Comparison of ENCODE assay signal across 21 cellular contexts in the genomic region with DNA sequence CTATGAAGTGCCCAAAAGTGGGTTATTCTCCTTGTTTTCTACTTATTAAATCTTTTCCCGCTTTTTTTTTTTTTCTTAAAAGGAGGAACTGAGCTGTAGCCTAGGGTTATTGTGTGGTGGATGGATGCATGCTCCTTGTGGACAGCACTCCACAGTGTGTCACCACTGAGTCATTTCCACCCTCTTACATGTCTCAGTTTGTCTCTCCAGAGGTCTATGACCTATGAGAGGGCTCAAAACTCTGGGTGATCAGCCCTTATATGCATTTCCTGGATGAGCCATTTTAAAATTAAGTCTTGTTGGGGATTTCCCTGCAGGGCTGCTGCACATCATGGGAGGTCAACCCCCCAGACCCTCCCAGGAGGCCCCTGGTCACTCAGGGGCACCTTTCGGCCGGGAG.
DNase-seq lines count a peak whose midpoint lies in the region; ATAC-seq and TF ChIP-seq lines count a peak whose summit lies in the region.
"Had no signal": no experiment of that assay in that cellular context is flagged by ENCODE, and none has a peak within 500 bp of the region (broad histone marks: within the 10 kb centered on the region; RNA-seq: fewer than 3 reads in every experiment).

No MANE protein-coding gene starts in this region.

- H3K23ac ChIP-seq in IMR-90 (ENCODE audit: low read depth, low read length) (no peak overlapping the region), mesenchymal stem cell (ENCODE audit: low read length in 2 of 2) (no peak overlapping the region)

- no peak overlapping the region for H2BK12ac ChIP-seq in mesenchymal stem cell (ENCODE audit: low read length in 2 of 2)

- H2BK15ac ChIP-seq in IMR-90 (ENCODE audit: low read depth, low read length), result no peak overlapping the region
- no peak overlapping the region for H2BK15ac ChIP-seq in mesenchymal stem cell (ENCODE audit: low read depth, poor library complexity, severe bottlenecking)

- H3K9me1 ChIP-seq in IMR-90 (ENCODE audit: insufficient read depth, low read length), result no peaks in the 10 kb centered on the region

- H2BK120ac ChIP-seq in IMR-90 (ENCODE audit: low read depth, low read length) (no peak overlapping the region; the same call in 1 of the 2 replicates), mesenchymal stem cell (ENCODE audit: low read depth, low read length) (no peak overlapping the region)

- H3K79me2 ChIP-seq in GM23248 (ENCODE audit: insufficient read depth) (no peaks in the 10 kb centered on the region), SK-N-SH (ENCODE audit: insufficient read depth) (no peaks in the 10 kb centered on the region)

- dilution Hi-C loops in IMR-90 (cut with HindIII; ENCODE audit: low sequenced_read_pairs, unreplicated experiment), result no loop called here

- H3K9me3 ChIP-seq in GM23248 (ENCODE audit: low read depth), result no peaks in the 10 kb centered on the region
- peaks cover 6% of the 10 kb centered on the region for H3K9me3 ChIP-seq in IMR-90 (ENCODE audit: control insufficient read depth, insufficient read depth, low read length)
- peaks cover 8% of the 10 kb centered on the region for H3K9me3 ChIP-seq in mesenchymal stem cell (ENCODE audit: control insufficient read depth, low read length)
- peaks cover 9% of the 10 kb centered on the region; the same call in 1 of the 2 replicates for H3K9me3 ChIP-seq in SK-N-SH
- H3K9me3 ChIP-seq: tibial artery had no signal

- POLR2A ChIA-PET in IMR-90 (lab: Charles Lee; ENCODE audit: unreplicated experiment) (interaction anchor here (0.6 kb wide), 1 partner anchor 32 kb away, joined by 5 read pairs; no protein-coding TSS in a partner anchor), SK-N-SH (lab: Yijun Ruan, JAX) (no interaction called here)

- no peak overlapping the region for H2BK20ac ChIP-seq in IMR-90 (ENCODE audit: low read depth, low read length)

- ATAC-seq in IMR-90 (ENCODE audit: low read depth), result peak; percentile 71
- ATAC-seq: effector memory CD8-positive, alpha-beta T cell; HepG2 had no signal

- H3K79me1 ChIP-seq in IMR-90 (ENCODE audit: low read depth in 1 of 2, low read length in 2 of 2) (no peaks in the 10 kb centered on the region), mesenchymal stem cell (replicated peaks; ENCODE audit: low read length, poor library complexity, severe bottlenecking) (no peaks in the 10 kb centered on the region)

- TF ChIP-seq RAD21 in IMR-90 (IDR thresholded peaks at IDR 0.05; ENCODE audit: low read length) (no peak), SK-N-SH (IDR thresholded peaks at IDR 0.05; ENCODE audit: low read length) (no peak)

- H3K14ac ChIP-seq in IMR-90 (replicated peaks; ENCODE audit: low read depth, low read length), result no peak overlapping the region
- H3K14ac ChIP-seq in mesenchymal stem cell (ENCODE audit: low read length in 2 of 2), result no peak overlapping the region

- H4K91ac ChIP-seq in IMR-90 (ENCODE audit: insufficient read depth, low read depth, low read length) (no peak overlapping the region), mesenchymal stem cell (ENCODE audit: low read length) (no peak overlapping the region)

- H2BK5ac ChIP-seq in IMR-90 (ENCODE audit: low read depth, low read length, poor library complexity, severe bottlenecking) (peak overlapping the region; percentile 19), mesenchymal stem cell (ENCODE audit: low read depth, low read length, poor library complexity, severe bottlenecking) (no peak overlapping the region)

- H3K9ac ChIP-seq in GM23248, result no peak overlapping the region
- H3K9ac ChIP-seq in IMR-90 (ENCODE audit: low read depth, low read length), result no peak overlapping the region
- H3K9ac ChIP-seq in mesenchymal stem cell (ENCODE audit: low read length), result no peak overlapping the region
- H3K9ac ChIP-seq in SK-N-SH, result no peak overlapping the region
- H3K9ac ChIP-seq: neural progenitor cell had no signal

- no peak overlapping the region for H2AK9ac ChIP-seq in IMR-90 (replicated peaks; ENCODE audit: low read depth, low read length, poor library complexity)

- no peak overlapping the region for H3K4me3 ChIP-seq in GM23248
- no peak overlapping the region for H3K4me3 ChIP-seq in IMR-90 (ENCODE audit: insufficient read depth, low read depth, low read length)
- no peak overlapping the region for H3K4me3 ChIP-seq in astrocyte of the spinal cord (ENCODE audit: low read depth, low read length)
- H3K4me3 ChIP-seq in mesenchymal stem cell (ENCODE audit: insufficient read depth in 1 of 2, low read depth in 1 of 2, low read length in 2 of 2), result peak overlapping the region in 1 of 2 experiments; percentile 14
- no peak overlapping the region for H3K4me3 ChIP-seq in SK-N-SH (ENCODE audit: low read depth in 2 of 2, low read length in 1 of 2)
- H3K4me3 ChIP-seq: ascending aorta, lung, neural progenitor cell, SK-N-MC, tibial artery had no signal

- DNase-seq in GM23248, result peak; percentile 71
- peak; percentile 85 for DNase-seq in IMR-90
- DNase-seq in astrocyte of the spinal cord (ENCODE audit: low read depth, low spot score), result peak; percentile 44
- peak; percentile 60 for DNase-seq in mesenchymal stem cell
- DNase-seq in activated CD4-positive, CD25-positive, alpha-beta regulatory T cell treated with anti-CD3 and anti-CD28 coated beads, Interleukin-2, amount 50 U/mL, for 72 hours, result no peak
- DNase-seq in NCI-H1694 (lab: John Stamatoyannopoulos, UW), result no peak
- DNase-seq in KG1 (lab: John Stamatoyannopoulos, UW), result no peak
- no peak for DNase-seq in SK-N-SH
- DNase-seq: activated B cell treated with CpG ODN at 0.5 μM for 24 hours; activated T-cell treated with anti-CD3 and anti-CD28 coated beads, Interleukin-2, amount 50 U/mL, for 48 hours; CD8-positive, alpha-beta memory T cell; effector memory CD8-positive, alpha-beta T cell; hippocampal formation; NCI-H2029; small intestine; tibial artery had no signal

- no peak overlapping the region for H3K4me2 ChIP-seq in GM23248 (ENCODE audit: unreplicated experiment)
- no peak overlapping the region for H3K4me2 ChIP-seq in IMR-90 (ENCODE audit: low read depth, low read length)
- no peak overlapping the region for H3K4me2 ChIP-seq in mesenchymal stem cell (ENCODE audit: low read length, poor library complexity, severe bottlenecking)
- H3K4me2 ChIP-seq in SK-N-SH, result no peak overlapping the region
- H3K4me2 ChIP-seq: neural progenitor cell had no signal

- no TSS peak for BruUV-seq in IMR-90 (replicated peaks; lab: Mats Ljungman, UMichigan)

- H3K27ac ChIP-seq in GM23248, result no peak overlapping the region
- H3K27ac ChIP-seq in IMR-90 (ENCODE audit: insufficient read depth, low read length), result no peak overlapping the region; the same call in 1 of the 2 replicates
- H3K27ac ChIP-seq in mesenchymal stem cell (ENCODE audit: low read length, poor library complexity, severe bottlenecking), result no peak overlapping the region
- H3K27ac ChIP-seq in SK-N-SH (ENCODE audit: low read depth in 2 of 2, low read length in 1 of 2), result no peak overlapping the region
- H3K27ac ChIP-seq: ascending aorta, neural progenitor cell, SK-N-MC, tibial artery had no signal

- no peaks in the 10 kb centered on the region for H3K4me1 ChIP-seq in GM23248 (ENCODE audit: insufficient read depth)
- no peaks in the 10 kb centered on the region for H3K4me1 ChIP-seq in IMR-90 (ENCODE audit: control insufficient read depth, insufficient read depth, low read length)
- H3K4me1 ChIP-seq in mesenchymal stem cell (ENCODE audit: control insufficient read depth, insufficient read depth, low read depth, low read length), result no peaks in the 10 kb centered on the region
- H3K4me1 ChIP-seq in SK-N-SH (ENCODE audit: control insufficient read depth in 1 of 2, insufficient read depth in 2 of 2, low read depth in 1 of 2, low read length in 1 of 2), result no peaks in the 10 kb centered on the region
- H3K4me1 ChIP-seq: ascending aorta, neural progenitor cell, tibial artery had no signal

- TF ChIP-seq CTCF in IMR-90 (conservative IDR thresholded peaks at IDR 0.05; ENCODE audit: low read depth, low read length), result no peak
- no peak for TF ChIP-seq CTCF in astrocyte of the spinal cord (IDR thresholded peaks at IDR 0.05; ENCODE audit: low read depth, low read length)
- no peak for TF ChIP-seq CTCF in SK-N-SH (IDR thresholded peaks at IDR 0.05)

- H3K4ac ChIP-seq in IMR-90 (ENCODE audit: low read depth, low read length) (no peak overlapping the region), mesenchymal stem cell (ENCODE audit: low read depth in 1 of 2, low read length in 2 of 2) (no peak overlapping the region)

- H4K5ac ChIP-seq in IMR-90 (ENCODE audit: low read depth, low read length), result no peak overlapping the region

- H3K56ac ChIP-seq in IMR-90 (ENCODE audit: extremely low read depth, insufficient read depth, low read length), result no peak overlapping the region

- H3K9me2 ChIP-seq in GM23248 (ENCODE audit: insufficient read depth) (no peaks in the 10 kb centered on the region), SK-N-SH (no peaks in the 10 kb centered on the region; the same call in 1 of the 2 replicates)

- intact Hi-C loops in IMR-90 (cut with micrococcal nuclease), result no loop called here

- no peak overlapping the region for H2AK5ac ChIP-seq in IMR-90 (ENCODE audit: low read depth, low read length)
- no peak overlapping the region for H2AK5ac ChIP-seq in mesenchymal stem cell (ENCODE audit: low read length, severe bottlenecking)

- 79 to 84% methylated on average over 3 of the region's 3 CpGs for WGBS in GM23248 (ENCODE audit: low coverage in 1 of 2, low lambda C conversion rate in 2 of 2, missing lambda C conversion rate in 2 of 2), 2 experiments
- no CpG with 5 or more reads among the region's 3 CpGs for WGBS in IMR-90 (ENCODE audit: extremely low coverage in 2 of 2, insufficient read length in 1 of 2), 2 experiments
- WGBS in mesenchymal stem cell, result 77% methylated on average over 3 of the region's 3 CpGs
- WGBS in SK-N-SH (ENCODE audit: low lambda C conversion rate), result 77% methylated on average over 3 of the region's 3 CpGs

- H3F3A ChIP-seq in GM23248 (ENCODE audit: insufficient read depth) (no peaks in the 10 kb centered on the region), SK-N-SH (replicated peaks; ENCODE audit: insufficient read depth) (no peaks in the 10 kb centered on the region)

- H3K27me3 ChIP-seq in GM23248 (replicated peaks; ENCODE audit: insufficient read depth), result no peaks in the 10 kb centered on the region
- H3K27me3 ChIP-seq in IMR-90 (ENCODE audit: control insufficient read depth, insufficient read depth, low read length), result no peaks in the 10 kb centered on the region
- H3K27me3 ChIP-seq in mesenchymal stem cell (ENCODE audit: control insufficient read depth in 1 of 2, insufficient read depth in 1 of 2, low read length in 2 of 2), result no peaks in the 10 kb centered on the region
- H3K27me3 ChIP-seq in SK-N-SH (ENCODE audit: insufficient read depth), result no peaks in the 10 kb centered on the region
- H3K27me3 ChIP-seq: ascending aorta, neural progenitor cell, tibial artery had no signal

- H4K20me1 ChIP-seq in GM23248 (ENCODE audit: insufficient read depth) (no peaks in the 10 kb centered on the region), IMR-90 (ENCODE audit: insufficient read depth, low read length) (no peaks in the 10 kb centered on the region), SK-N-SH (ENCODE audit: insufficient read depth) (no peaks in the 10 kb centered on the region)

- no peaks in the 10 kb centered on the region for H3K36me3 ChIP-seq in GM23248 (ENCODE audit: low read depth)
- no peaks in the 10 kb centered on the region for H3K36me3 ChIP-seq in IMR-90 (ENCODE audit: control insufficient read depth, insufficient read depth, low read length)
- no peaks in the 10 kb centered on the region for H3K36me3 ChIP-seq in mesenchymal stem cell (ENCODE audit: control insufficient read depth in 1 of 2, insufficient read depth in 2 of 2, low read depth in 1 of 2, low read length in 2 of 2)
- H3K36me3 ChIP-seq in SK-N-SH (replicated peaks in 1 of 2; ENCODE audit: control insufficient read depth in 1 of 2, insufficient read depth in 2 of 2, low read length in 1 of 2), result no peaks in the 10 kb centered on the region
- H3K36me3 ChIP-seq: ascending aorta, neural progenitor cell, tibial artery had no signal

- CTCF ChIA-PET in IMR-90 (lab: Yijun Ruan, JAX), result no interaction called here
- CTCF ChIA-PET in SK-N-SH (lab: Yijun Ruan, JAX), result no interaction called here

- TF ChIP-seq POLR2A in IMR-90 (IDR thresholded peaks at IDR 0.05; ENCODE audit: low read depth, low read length), result no peak

- in situ Hi-C loops in GM23248 (cut with MboI) (no loop called here), IMR-90 (cut with MboI; ENCODE audit: low sequenced_read_pairs) (no loop called here), astrocyte of the spinal cord (cut with HindIII; ENCODE audit: low sequenced_read_pairs) (no loop called here)

- H3K18ac ChIP-seq in IMR-90 (ENCODE audit: low read depth, low read length), result no peak overlapping the region
- no peak overlapping the region for H3K18ac ChIP-seq in mesenchymal stem cell (ENCODE audit: low read depth in 1 of 2, low read length in 2 of 2)

- no peak overlapping the region for H2AFZ ChIP-seq in GM23248
- H2AFZ ChIP-seq in IMR-90 (replicated peaks; ENCODE audit: low read length, poor library complexity), result no peak overlapping the region
- no peak overlapping the region for H2AFZ ChIP-seq in mesenchymal stem cell (ENCODE audit: low read depth, low read length)
- no peak overlapping the region for H2AFZ ChIP-seq in SK-N-SH (ENCODE audit: low read depth)
- H2AFZ ChIP-seq: neural progenitor cell had no signal

- no peak for TF ChIP-seq EP300 in SK-N-SH (IDR thresholded peaks at IDR 0.05; ENCODE audit: borderline replicate concordance in 1 of 2, low read depth in 1 of 2, low read length in 1 of 2)

- no peak overlapping the region for H4K8ac ChIP-seq in IMR-90 (ENCODE audit: low read depth in 2 of 2, low read length in 2 of 2)
- H4K8ac ChIP-seq in mesenchymal stem cell (ENCODE audit: low read length), result no peak overlapping the region

Comparison
In these comparisons a context has a peak if more than half of its experiments do, and no peak if none do; other contexts are left out.
1. DNase-seq: peak in GM23248 (single experiment), IMR-90 (single experiment), astrocyte of the spinal cord (single experiment) and mesenchymal stem cell (single experiment); none in activated CD4-positive, CD25-positive, alpha-beta regulatory T cell treated with anti-CD3 and anti-CD28 coated beads, Interleukin-2, amount 50 U/mL, for 72 hours (single experiment), NCI-H1694 (single experiment), KG1 (single experiment) and SK-N-SH (single experiment).